In genomic region chr4:38762560-38762959, GRCh38 we compare ENCODE assay signal across 17 cellular contexts. TPM values are rescaled to one million over a fixed set of nuclear protein-coding genes. Genes with fewer than 3 reads are reported as not detected.
DNase-seq lines count a peak whose midpoint lies in the region; ATAC-seq, FAIRE-seq and TF ChIP-seq lines count a peak whose summit lies in the region.
"Had no signal": no experiment of that assay in that cellular context is flagged by ENCODE, and none has a peak within 500 bp of the region (broad histone marks: within the 10 kb centered on the region; RNA-seq: fewer than 3 reads in every experiment).

No MANE protein-coding gene starts in this region.

- POLR2A ChIA-PET in CD8-positive, alpha-beta T cell (lab: Charles Lee), result no interaction called here

- H2BK12ac ChIP-seq in neuronal stem cell (ENCODE audit: low read length), result no peak overlapping the region

- H3K9me3 Mint-ChIP-seq in dendritic cell treated with granulocyte-macrophage colony-stimulating factor and Interleukin-4, amounts not matched to agents 40 ng/mL and 50 ng/mL, for 4 days, result peaks cover 15% of the 10 kb centered on the region
- H3K9me3 Mint-ChIP-seq in CD8-positive, alpha-beta T cell, result no peaks in the 10 kb centered on the region

- H3K36me3 ChIP-seq in CD8-positive, alpha-beta T cell (ENCODE audit: insufficient read depth, low read length), result no peaks in the 10 kb centered on the region
- no peaks in the 10 kb centered on the region for H3K36me3 ChIP-seq in neuronal stem cell (replicated peaks in 1 of 2; ENCODE audit: control insufficient read depth in 2 of 2, insufficient read depth in 2 of 2, low read length in 2 of 2)
- H3K36me3 ChIP-seq in kidney (ENCODE audit: control insufficient read depth in 1 of 2, insufficient read depth in 2 of 2, low read length in 2 of 2), result no peaks in the 10 kb centered on the region
- H3K36me3 ChIP-seq: ascending aorta, thoracic aorta, WERI-Rb-1 had no signal

- peak; percentile 47 for TF ChIP-seq POLR2A in GM15510 (IDR thresholded peaks at IDR 0.05; ENCODE audit: borderline replicate concordance, extremely low read depth, insufficient read length)

- FAIRE-seq in D721Med (lab: Jason Lieb, UNC), result no peak
- no peak for FAIRE-seq in kidney (lab: Jason Lieb, UNC)

- H3K9me3 ChIP-seq in CD8-positive, alpha-beta T cell (ENCODE audit: low read length), result no peaks in the 10 kb centered on the region
- H3K9me3 ChIP-seq in neuronal stem cell (replicated peaks in 1 of 2; ENCODE audit: control insufficient read depth in 2 of 2, insufficient read depth in 1 of 2, low read depth in 1 of 2, low read length in 2 of 2) (no peaks in the 10 kb centered on the region), kidney (ENCODE audit: control insufficient read depth in 1 of 2, low read length in 2 of 2) (no peaks in the 10 kb centered on the region)
- H3K9me3 ChIP-seq: ascending aorta, thoracic aorta had no signal

- H2AFZ ChIP-seq in neuronal stem cell (ENCODE audit: low read length), result no peak overlapping the region

- DNase-seq in CD8-positive, alpha-beta T cell, result no peak
- DNase-seq in neuronal stem cell (ENCODE audit: low spot score), result no peak
- DNase-seq in D721Med (ENCODE audit: insufficient read length, low spot score), result no peak
- no peak for DNase-seq in kidney
- DNase-seq: KBM-7, NCI-H1694 treated with DMSO at 0.1 percent for 48 hours, NCI-H748 treated with DMSO at 0.1 percent for 48 hours, SIG-M5, WERI-Rb-1 had no signal

- CTCF ChIA-PET in CD8-positive, alpha-beta T cell (lab: Charles Lee), result interaction anchor here (0.6 to 8.5 kb wide), 7 partner anchors 21 to 583 kb away, joined by 3 to 116 read pairs (median 7); partner anchors contain the start of genes TLR1 and TLR10

- no peak overlapping the region for H2BK120ac ChIP-seq in neuronal stem cell (ENCODE audit: low read depth, low read length)

- peak; percentile 36 for ATAC-seq in GM19351 (IDR thresholded peaks at IDR 0.05; ENCODE audit: unreplicated experiment)
- ATAC-seq in HG02938 (IDR thresholded peaks at IDR 0.05; ENCODE audit: unreplicated experiment), result peak; percentile 25
- ATAC-seq in CD8-positive, alpha-beta T cell, result no peak

- H3K4ac ChIP-seq in neuronal stem cell (ENCODE audit: low read length), result no peak overlapping the region

- intact Hi-C loops in dendritic cell treated with granulocyte-macrophage colony-stimulating factor and Interleukin-4, amounts not matched to agents 40 ng/mL and 50 ng/mL, for 4 days (cut with micrococcal nuclease), result no loop called here
- intact Hi-C loops in CD8-positive, alpha-beta T cell (cut with DNase I, micrococcal nuclease), result no loop called here
- intact Hi-C loops in kidney (cut with DNase I), result no loop called here

- WGBS in neuronal stem cell (ENCODE audit: extremely low coverage in 2 of 2, insufficient read length in 2 of 2, insufficient replicate concordance in 1 of 2), 2 donors, result no CpG with 5 or more reads among the region's 14 CpGs

- no peak overlapping the region for H2BK15ac ChIP-seq in neuronal stem cell (ENCODE audit: low read length)

- no peaks in the 10 kb centered on the region for H3K27me3 ChIP-seq in CD8-positive, alpha-beta T cell (ENCODE audit: insufficient read depth, low read length)
- no peaks in the 10 kb centered on the region for H3K27me3 ChIP-seq in neuronal stem cell (ENCODE audit: control insufficient read depth in 3 of 3, insufficient read depth in 3 of 3, low read depth in 1 of 3, low read length in 3 of 3)
- H3K27me3 ChIP-seq: ascending aorta had no signal

- no peak overlapping the region for H3K27ac ChIP-seq in CD8-positive, alpha-beta T cell (ENCODE audit: low read depth, low read length)
- H3K27ac ChIP-seq in neuronal stem cell (replicated peaks; ENCODE audit: low read length), result no peak overlapping the region
- H3K27ac ChIP-seq in kidney (ENCODE audit: low read depth in 2 of 2, low read length in 2 of 2), result no peak overlapping the region
- H3K27ac ChIP-seq: ascending aorta, thoracic aorta, WERI-Rb-1 had no signal

- no peak overlapping the region for H3K23ac ChIP-seq in neuronal stem cell (ENCODE audit: low read depth, low read length, poor library complexity)

- no peak overlapping the region for H3K4me3 Mint-ChIP-seq in dendritic cell treated with granulocyte-macrophage colony-stimulating factor and Interleukin-4, amounts not matched to agents 40 ng/mL and 50 ng/mL, for 4 days
- no peak overlapping the region for H3K4me3 Mint-ChIP-seq in CD8-positive, alpha-beta T cell

- no peak overlapping the region for H2BK5ac ChIP-seq in neuronal stem cell (ENCODE audit: low read length)

- peak overlapping the region; percentile 96 for H3K27ac Mint-ChIP-seq in dendritic cell treated with granulocyte-macrophage colony-stimulating factor and Interleukin-4, amounts not matched to agents 40 ng/mL and 50 ng/mL, for 4 days
- H3K27ac Mint-ChIP-seq in CD8-positive, alpha-beta T cell, result no peak overlapping the region

- H3K4me1 ChIP-seq in CD8-positive, alpha-beta T cell (ENCODE audit: insufficient read depth, low read length), result no peaks in the 10 kb centered on the region
- peaks cover 0 to 2% of the 10 kb centered on the region in 2 donors for H3K4me1 ChIP-seq in neuronal stem cell (ENCODE audit: control insufficient read depth in 2 of 2, insufficient read depth in 1 of 2, low read depth in 1 of 2, low read length in 2 of 2)
- no peaks in the 10 kb centered on the region for H3K4me1 ChIP-seq in kidney (ENCODE audit: control insufficient read depth in 1 of 2, insufficient read depth in 1 of 2, low read depth in 1 of 2, low read length in 2 of 2)
- H3K4me1 ChIP-seq: ascending aorta had no signal

- H2AK5ac ChIP-seq in neuronal stem cell (ENCODE audit: low read depth, low read length), result no peak overlapping the region

- H3K9ac ChIP-seq in neuronal stem cell (ENCODE audit: low read depth, low read length, poor library complexity), result no peak overlapping the region
- H3K9ac ChIP-seq in kidney (ENCODE audit: low read length in 2 of 2), result no peak overlapping the region

- H4K8ac ChIP-seq in neuronal stem cell (ENCODE audit: low read depth, low read length), result no peak overlapping the region

- no peaks in the 10 kb centered on the region for H3K36me3 Mint-ChIP-seq in dendritic cell treated with granulocyte-macrophage colony-stimulating factor and Interleukin-4, amounts not matched to agents 40 ng/mL and 50 ng/mL, for 4 days (ENCODE audit: low read depth)
- no peaks in the 10 kb centered on the region for H3K36me3 Mint-ChIP-seq in CD8-positive, alpha-beta T cell

- no peak overlapping the region for H3K4me3 ChIP-seq in CD8-positive, alpha-beta T cell (ENCODE audit: low read depth, low read length)
- no peak overlapping the region for H3K4me3 ChIP-seq in neuronal stem cell (ENCODE audit: low read length in 2 of 2)
- H3K4me3 ChIP-seq in kidney (ENCODE audit: low read length in 2 of 2), result no peak overlapping the region
- H3K4me3 ChIP-seq: ascending aorta, thoracic aorta had no signal

- H4K91ac ChIP-seq in neuronal stem cell (ENCODE audit: low read depth, low read length, poor library complexity), result no peak overlapping the region

- peaks cover 61% of the 10 kb centered on the region for H3K4me1 Mint-ChIP-seq in dendritic cell treated with granulocyte-macrophage colony-stimulating factor and Interleukin-4, amounts not matched to agents 40 ng/mL and 50 ng/mL, for 4 days (ENCODE audit: low read depth)
- peaks cover 19% of the 10 kb centered on the region for H3K4me1 Mint-ChIP-seq in CD8-positive, alpha-beta T cell (ENCODE audit: low read depth)

- no peak overlapping the region for H3K4me2 ChIP-seq in neuronal stem cell (ENCODE audit: insufficient read depth, low read length, poor library complexity, severe bottlenecking)

- no peaks in the 10 kb centered on the region for H3K79me1 ChIP-seq in neuronal stem cell (ENCODE audit: low read depth, low read length)

- H3K14ac ChIP-seq in neuronal stem cell (ENCODE audit: low read length), result no peak overlapping the region

- H3K18ac ChIP-seq in neuronal stem cell (ENCODE audit: low read length), result no peak overlapping the region

- no peaks in the 10 kb centered on the region for H3K27me3 Mint-ChIP-seq in dendritic cell treated with granulocyte-macrophage colony-stimulating factor and Interleukin-4, amounts not matched to agents 40 ng/mL and 50 ng/mL, for 4 days
- no peaks in the 10 kb centered on the region for H3K27me3 Mint-ChIP-seq in CD8-positive, alpha-beta T cell (ENCODE audit: low read depth)

- TF ChIP-seq CTCF in CD8-positive, alpha-beta T cell (IDR thresholded peaks at IDR 0.05), result no peak
- no peak for TF ChIP-seq CTCF in D721Med (IDR thresholded peaks at IDR 0.05; ENCODE audit: insufficient read depth, missing control alignments)
- no peak for TF ChIP-seq CTCF in kidney (IDR thresholded peaks at IDR 0.05; ENCODE audit: borderline replicate concordance, extremely low read depth, insufficient read depth)

RNA-seq across cellular contexts. Expression of gene TLR10, which starts 20.2 kb away (rescaled TPM):
- total RNA-seq in CD8-positive, alpha-beta T cell, result under 1 TPM; 0.22 to 0.28 TPM
- polyA plus RNA-seq in neuronal stem cell (2013, experiment 1 of 2), result not detected
- not detected for polyA plus RNA-seq in neuronal stem cell (2013, experiment 2 of 2)
- 2.0 TPM for total RNA-seq in kidney
- 0.11 TPM for polyA plus RNA-seq in kidney (ENCODE audit: insufficient read depth, low read depth, low replicate concordance)
- total RNA-seq: ascending aorta, glomerular endothelial cell, myocyte had no signal

RNA-seq across cellular contexts. Expression of gene TLR1, which starts 42.0 kb away (rescaled TPM):
- total RNA-seq in CD8-positive, alpha-beta T cell, result 10 to 100 TPM; 10.1 to 13.4 TPM
- not detected for polyA plus RNA-seq in neuronal stem cell (2013, experiment 1 of 2)
- 0.04 TPM for polyA plus RNA-seq in neuronal stem cell (2013, experiment 2 of 2)
- total RNA-seq in kidney, result 18.0 TPM
- 1.8 TPM for polyA plus RNA-seq in kidney (ENCODE audit: insufficient read depth, low read depth, low replicate concordance)
